1 cellular context compared by ENCODE assay signal in genomic region chr5:54991446-54991845, GRCh38.
TF ChIP-seq lines count a peak whose summit lies in the region.

No MANE protein-coding gene starts in this region.

TF ChIP-seq in IMR-90, 13 proteins besides CTCF, POLR2A, EP300 and RAD21 (continued from another document):
- TF ChIP-seq USF2 (IDR thresholded peaks at IDR 0.05; ENCODE audit: low read depth, low read length) (no peak), CHD1 (IDR thresholded peaks at IDR 0.05; ENCODE audit: low read depth, low read length) (no peak), MAZ (IDR thresholded peaks at IDR 0.05; ENCODE audit: borderline replicate concordance, low read depth, low read length) (no peak), SMC3 (IDR thresholded peaks at IDR 0.05; ENCODE audit: low read depth, low read length) (no peak), RCOR1 (IDR thresholded peaks at IDR 0.05; ENCODE audit: insufficient replicate concordance, low read length) (no peak), RFX5 (IDR thresholded peaks at IDR 0.05; ENCODE audit: low read depth, low read length) (no peak)
